Comparison of ENCODE assay signal across 8 cellular contexts in the genomic region with DNA sequence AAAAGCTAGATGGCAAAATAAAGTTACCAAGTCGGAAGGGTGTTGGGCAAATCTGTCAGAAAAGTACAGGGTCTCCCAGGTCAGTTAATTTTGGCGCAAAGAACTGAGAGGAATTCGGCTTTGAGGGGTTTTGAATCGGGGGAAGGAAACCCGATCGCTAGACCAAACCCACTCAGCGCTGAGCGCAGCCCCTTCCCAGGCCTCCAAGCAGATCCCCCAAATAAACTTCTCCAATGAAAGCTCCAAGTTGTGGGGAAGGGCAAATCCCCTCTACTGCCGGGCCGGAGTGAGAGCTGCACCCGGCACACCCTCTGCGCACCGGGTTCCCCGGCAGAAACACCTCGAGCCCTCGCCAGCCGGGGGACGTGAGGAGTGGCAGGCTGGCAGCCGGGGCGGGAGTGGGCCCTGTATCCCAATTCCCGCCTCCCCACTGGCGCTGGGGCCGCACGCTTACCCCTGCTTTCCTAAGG. TPM values are rescaled to one million over a fixed set of nuclear protein-coding genes. Genes with fewer than 3 reads are reported as not detected.
DNase-seq lines count a peak whose midpoint lies in the region; ATAC-seq lines count a peak whose summit lies in the region.

No MANE protein-coding gene starts in this region.

- H3K9me3 Mint-ChIP-seq in naive thymus-derived CD4-positive, alpha-beta T cell = no peaks in the 10 kb centered on the region

- peaks cover 15 to 41% (median 30%) of the 10 kb centered on the region in 5 donors for H3K27me3 Mint-ChIP-seq in naive thymus-derived CD4-positive, alpha-beta T cell

- peak overlapping the region; percentile 90 for H3K4me3 ChIP-seq in SK-N-MC
- H3K4me3 ChIP-seq in endocrine pancreas (ENCODE audit: control insufficient read depth, insufficient read depth, low read length) = peak overlapping the region; percentile 25
- peak overlapping the region; percentile 63 for H3K4me3 ChIP-seq in naive thymus-derived CD4-positive, alpha-beta T cell (ENCODE audit: low read length)

- peak overlapping the region in 2 of 9 donors; percentile 11 to 47 for H3K27ac Mint-ChIP-seq in naive thymus-derived CD4-positive, alpha-beta T cell

- ATAC-seq in GM18909 (IDR thresholded peaks at IDR 0.05; ENCODE audit: poor library complexity, unreplicated experiment) = peak; percentile 6
- peak; percentile 17 for ATAC-seq in HG03159 (IDR thresholded peaks at IDR 0.05; ENCODE audit: unreplicated experiment)
- ATAC-seq in naive thymus-derived CD4-positive, alpha-beta T cell = peak; percentile 39

- H3K27me3 ChIP-seq in endocrine pancreas (ENCODE audit: control insufficient read depth, insufficient read depth, low read length) = peaks cover 4% of the 10 kb centered on the region
- no peaks in the 10 kb centered on the region for H3K27me3 ChIP-seq in naive thymus-derived CD4-positive, alpha-beta T cell (ENCODE audit: control insufficient read depth in 2 of 2, insufficient read depth in 2 of 2, low read length in 2 of 2)

- peaks cover 4% of the 10 kb centered on the region for H3K4me1 ChIP-seq in endocrine pancreas (ENCODE audit: control insufficient read depth, insufficient read depth, low read length)
- peaks cover 0 to 7% of the 10 kb centered on the region in 2 donors for H3K4me1 ChIP-seq in naive thymus-derived CD4-positive, alpha-beta T cell (ENCODE audit: control insufficient read depth in 2 of 2, insufficient read depth in 2 of 2, low read length in 2 of 2)

- H3K36me3 ChIP-seq in SK-N-MC (ENCODE audit: insufficient read depth, low read length) (peaks cover 32% of the 10 kb centered on the region), endocrine pancreas (ENCODE audit: control insufficient read depth, insufficient read depth, low read length) (no peaks in the 10 kb centered on the region)
- H3K36me3 ChIP-seq in naive thymus-derived CD4-positive, alpha-beta T cell (ENCODE audit: control insufficient read depth in 2 of 3, insufficient read depth in 3 of 3, low read length in 3 of 3) = no peaks in the 10 kb centered on the region

- peak overlapping the region; percentile 68 to 86 (median 83) for H3K4me3 Mint-ChIP-seq in naive thymus-derived CD4-positive, alpha-beta T cell

- peak; percentile 22 for DNase-seq in A172 (ENCODE audit: low spot score)
- DNase-seq in SK-N-MC (ENCODE audit: low read depth, low spot score) = no peak
- DNase-seq in naive thymus-derived CD4-positive, alpha-beta T cell = peak in 1 of 9 donors; percentile 3
- no peak for DNase-seq in pons (ENCODE audit: low spot score)
- no peak for DNase-seq in SIG-M5 (lab: John Stamatoyannopoulos, UW)

- POLR2A ChIA-PET in naive thymus-derived CD4-positive, alpha-beta T cell (lab: Charles Lee) = no interaction called here

- peaks cover 0 to 25% (median 0%) of the 10 kb centered on the region in 5 donors for H3K36me3 Mint-ChIP-seq in naive thymus-derived CD4-positive, alpha-beta T cell

- H3K9ac ChIP-seq in SK-N-MC (ENCODE audit: insufficient read length) = peak overlapping the region; percentile 89
- peak overlapping the region; percentile 38 for H3K9ac ChIP-seq in endocrine pancreas (ENCODE audit: control insufficient read depth, insufficient read depth, low read length)

- CTCF ChIA-PET in naive thymus-derived CD4-positive, alpha-beta T cell (lab: Charles Lee) = no interaction called here

- intact Hi-C loops in naive thymus-derived CD4-positive, alpha-beta T cell (cut with micrococcal nuclease) = loop anchor here in 1 of 2 donors (1.0 to 10.0 kb wide), 7 partner anchors 16 to 1550 kb away; a partner anchor contains a TSS

- peaks cover 5 to 45% (median 9%) of the 10 kb centered on the region in 7 donors for H3K4me1 Mint-ChIP-seq in naive thymus-derived CD4-positive, alpha-beta T cell

- H3K9me3 ChIP-seq in SK-N-MC (ENCODE audit: low read depth, low read length) (no peaks in the 10 kb centered on the region), endocrine pancreas (ENCODE audit: control insufficient read depth, low read length) (no peaks in the 10 kb centered on the region)
- H3K9me3 ChIP-seq in naive thymus-derived CD4-positive, alpha-beta T cell (ENCODE audit: control insufficient read depth in 2 of 3, low read length in 3 of 3) = no peaks in the 10 kb centered on the region

- H3K27ac ChIP-seq in SK-N-MC = no peak overlapping the region
- no peak overlapping the region for H3K27ac ChIP-seq in naive thymus-derived CD4-positive, alpha-beta T cell (ENCODE audit: low read depth, low read length)

RNA-seq across cellular contexts. Expression of a gene that starts 0.4 kb away (rescaled TPM):
- 22.5 TPM in 2 replicates for total RNA-seq in A172 (2014; rRNA removed; shearing (Covaris generic))
- 10 to 100 TPM in 1 of 5 experiments, under 1 TPM in 1, not detected in 3; 0.22 to 17.6 TPM for total RNA-seq in naive thymus-derived CD4-positive, alpha-beta T cell
- not detected for polyA plus RNA-seq in naive thymus-derived CD4-positive, alpha-beta T cell

Comparison
In these comparisons a context has a peak if more than half of its experiments do, and no peak if none do; other contexts are left out.
1. H3K4me3 ChIP-seq: peak in every context shown above with its lines; median percentile 90 in SK-N-MC; 63 in naive thymus-derived CD4-positive, alpha-beta T cell; 25 in endocrine pancreas.